Comparison of ENCODE assay signal across 19 cellular contexts in the genomic region with DNA sequence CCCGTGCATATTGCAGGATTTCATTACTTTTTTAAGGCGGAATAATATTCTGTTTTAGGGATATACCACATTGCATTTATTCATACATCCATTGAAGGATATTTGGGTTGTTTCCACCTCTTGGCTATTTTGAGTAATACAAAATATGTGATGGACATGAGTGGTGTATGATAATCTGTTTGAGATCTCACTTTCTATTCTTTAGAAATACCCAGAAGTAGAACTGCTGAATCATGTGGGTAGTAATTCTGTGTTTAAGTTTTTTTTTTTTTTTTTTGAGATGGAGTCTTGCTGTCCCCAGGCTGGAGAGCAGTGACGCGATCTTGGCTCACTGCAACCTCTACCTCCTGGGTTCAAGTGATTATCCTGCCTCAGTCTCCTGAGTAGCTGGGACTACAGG.
DNase-seq lines count a peak whose midpoint lies in the region; ATAC-seq lines count a peak whose summit lies in the region.
"Had no signal": no experiment of that assay in that cellular context is flagged by ENCODE, and none has a peak within 500 bp of the region (broad histone marks: within the 10 kb centered on the region; RNA-seq: fewer than 3 reads in every experiment).

No MANE protein-coding gene starts in this region.

- H3K9me3 Mint-ChIP-seq in activated T-helper 1 cell treated with anti-CD3 and anti-CD28 coated beads, Interleukin-12 subunit alpha, Interleukin-12 subunit beta, Interleukin-2, Interleukin-4 antibody, amounts not matched to agents 30 ng/mL and 10 ng/mL and 1 ng/mL, durations not matched to agents 14 hours and 24 hours and 36 hours = no peaks in the 10 kb centered on the region

- no peak overlapping the region for H3K27ac Mint-ChIP-seq in activated T-helper 1 cell treated with anti-CD3 and anti-CD28 coated beads, Interleukin-12 subunit alpha, Interleukin-12 subunit beta, Interleukin-2, Interleukin-4 antibody, amounts not matched to agents 30 ng/mL and 10 ng/mL and 1 ng/mL, durations not matched to agents 14 hours and 24 hours and 36 hours
- H3K27ac Mint-ChIP-seq: H9 had no signal

- H3K27me3 Mint-ChIP-seq in activated T-helper 1 cell treated with anti-CD3 and anti-CD28 coated beads, Interleukin-12 subunit alpha, Interleukin-12 subunit beta, Interleukin-2, Interleukin-4 antibody, amounts not matched to agents 30 ng/mL and 10 ng/mL and 1 ng/mL, durations not matched to agents 14 hours and 24 hours and 36 hours (ENCODE audit: insufficient read depth) = no peaks in the 10 kb centered on the region

- no peak overlapping the region for H3K4me3 Mint-ChIP-seq in activated T-helper 1 cell treated with anti-CD3 and anti-CD28 coated beads, Interleukin-12 subunit alpha, Interleukin-12 subunit beta, Interleukin-2, Interleukin-4 antibody, amounts not matched to agents 30 ng/mL and 10 ng/mL and 1 ng/mL, durations not matched to agents 14 hours and 24 hours and 36 hours
- H3K4me3 Mint-ChIP-seq: H9 had no signal

- DNase-seq in SIG-M5 treated with dmso at 0.1 percent for 504 hours (lab: John Stamatoyannopoulos, UW; ENCODE audit: unreplicated experiment) (peak; percentile 2), SIG-M5 (lab: John Stamatoyannopoulos, UW) (no peak), MV-4-11 (lab: John Stamatoyannopoulos, UW) (peak; percentile 27), hippocampal formation (lab: John Stamatoyannopoulos, UW) (no peak), mesenteric fat pad (ENCODE audit: low spot score) (no peak)
- DNase-seq in activated T-helper 1 cell treated with anti-CD3 and anti-CD28 coated beads, Interleukin-12 subunit alpha, Interleukin-12 subunit beta, Interleukin-2, Interleukin-4 antibody, amounts not matched to agents 30 ng/mL and 10 ng/mL and 1 ng/mL, durations not matched to agents 14 hours and 24 hours and 36 hours (ENCODE audit: low spot score) = no peak
- DNase-seq: 8988T, C1 segment of cervical spinal cord, DMS79 treated with DMSO at 0.1 percent for 48 hours, H9, Kasumi-1, NCI-H1417 treated with DMSO at 0.1 percent for 48 hours, NCI-H1930, NCI-H2171, NCI-H446, SK-N-SH, T-helper 1 cell had no signal

- no peaks in the 10 kb centered on the region for H3K4me1 Mint-ChIP-seq in activated T-helper 1 cell treated with anti-CD3 and anti-CD28 coated beads, Interleukin-12 subunit alpha, Interleukin-12 subunit beta, Interleukin-2, Interleukin-4 antibody, amounts not matched to agents 30 ng/mL and 10 ng/mL and 1 ng/mL, durations not matched to agents 14 hours and 24 hours and 36 hours (ENCODE audit: low read depth)
- H3K4me1 Mint-ChIP-seq: H9 had no signal

- intact Hi-C loops in activated T-helper 1 cell treated with anti-CD3 and anti-CD28 coated beads, Interleukin-12 subunit alpha, Interleukin-12 subunit beta, Interleukin-2, Interleukin-4 antibody, amounts not matched to agents 30 ng/mL and 10 ng/mL and 1 ng/mL, durations not matched to agents 14 hours and 24 hours and 36 hours (cut with micrococcal nuclease) = no loop called here

- ATAC-seq in HG02938 (IDR thresholded peaks at IDR 0.05; ENCODE audit: unreplicated experiment) = peak; percentile 44
- ATAC-seq in HG03342 (IDR thresholded peaks at IDR 0.05; ENCODE audit: unreplicated experiment) = no peak

- no peaks in the 10 kb centered on the region for H3K36me3 Mint-ChIP-seq in activated T-helper 1 cell treated with anti-CD3 and anti-CD28 coated beads, Interleukin-12 subunit alpha, Interleukin-12 subunit beta, Interleukin-2, Interleukin-4 antibody, amounts not matched to agents 30 ng/mL and 10 ng/mL and 1 ng/mL, durations not matched to agents 14 hours and 24 hours and 36 hours (ENCODE audit: low read depth)

Comparison
In these comparisons a context has a peak if more than half of its experiments do, and no peak if none do; other contexts are left out.
1. DNase-seq: peak in SIG-M5 treated with dmso at 0.1 percent for 504 hours (single experiment) and MV-4-11 (single experiment); none in SIG-M5 (single experiment), activated T-helper 1 cell treated with anti-CD3 and anti-CD28 coated beads, Interleukin-12 subunit alpha, Interleukin-12 subunit beta, Interleukin-2, Interleukin-4 antibody, amounts not matched to agents 30 ng/mL and 10 ng/mL and 1 ng/mL, durations not matched to agents 14 hours and 24 hours and 36 hours (single experiment), hippocampal formation (0 of 2) and mesenteric fat pad (single experiment).